11 cellular contexts compared by ENCODE assay signal in the genomic region with DNA sequence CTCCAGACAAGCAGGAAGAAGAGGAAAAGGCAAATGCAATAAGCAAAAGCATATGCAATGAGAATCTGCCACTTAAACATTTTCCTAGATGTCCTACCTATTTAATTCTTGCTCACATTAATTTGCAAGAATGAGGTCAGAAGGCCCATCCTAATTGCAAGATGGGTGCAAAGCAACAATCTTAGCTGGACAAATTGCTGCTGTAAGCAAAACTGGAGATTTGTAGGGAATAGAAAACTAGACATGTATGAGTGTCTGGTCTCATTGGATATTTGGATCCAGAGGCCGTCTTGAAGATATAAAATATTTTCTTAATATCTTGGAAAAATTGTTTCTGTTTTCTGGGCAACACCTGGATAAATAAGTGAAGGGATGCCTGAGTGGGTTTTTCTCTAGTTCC.
"Had no signal": no experiment of that assay in that cellular context is flagged by ENCODE, and none has a peak within 500 bp of the region (broad histone marks: within the 10 kb centered on the region; RNA-seq: fewer than 3 reads in every experiment).

No MANE protein-coding gene starts in this region.

- ATAC-seq: GM23338, HCT116 had no signal

- H3K9ac ChIP-seq: GM23248 had no signal

- H2AFZ ChIP-seq: GM23248, GM23338 had no signal

- DNase-seq: GM23248, GOT3, H7, H9, HCEC 1CT, HFFc6 had no signal

- H3K4me3 ChIP-seq: GM23248, GM23338, HAP-1 had no signal

- H3K4me2 ChIP-seq: GM23338 had no signal

- H3K9me3 ChIP-seq: HAP-1 had no signal

- H3K4me1 ChIP-seq: HAP-1 had no signal

- FAIRE-seq: H1, H54 had no signal

- H3K27ac ChIP-seq: GM23248 had no signal

- H3K36me3 ChIP-seq: HAP-1 had no signal
